1 cellular context compared by ENCODE assay signal in the genomic region with DNA sequence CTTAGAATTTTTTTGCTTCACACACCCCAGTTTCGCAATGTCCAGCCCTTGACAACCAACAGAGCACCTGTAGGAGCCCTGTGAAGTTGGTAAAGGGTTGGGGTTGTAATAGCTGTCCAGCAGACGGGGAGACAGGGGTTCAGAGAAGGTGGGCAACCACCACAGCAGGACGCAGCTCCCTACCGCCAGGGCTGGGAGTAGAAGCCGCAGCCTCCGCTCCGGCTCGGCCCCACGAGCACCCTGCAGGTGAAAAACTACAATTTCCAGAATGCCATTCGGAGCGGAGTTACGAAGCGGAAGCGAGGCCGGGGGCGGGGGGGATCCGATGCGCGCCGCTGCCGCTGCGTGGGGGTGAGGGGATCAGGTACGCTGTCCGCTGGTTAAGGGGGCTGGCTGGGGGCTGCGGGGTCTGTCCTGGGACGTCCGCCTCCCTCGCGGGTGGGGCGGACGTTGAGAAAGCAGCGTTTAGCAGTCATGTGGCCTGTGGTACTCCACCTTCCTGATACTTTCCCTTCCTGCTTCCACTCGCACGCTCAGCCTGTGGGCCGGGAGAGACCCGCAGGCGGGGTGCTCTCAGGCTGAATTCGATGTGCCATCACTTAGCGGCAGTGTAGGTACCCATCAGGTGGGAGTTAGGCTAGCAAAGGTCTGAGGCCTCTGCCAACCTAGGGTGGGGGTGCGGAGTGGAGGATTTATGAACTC.
TF ChIP-seq lines count a peak whose summit lies in the region.

A gene with protein sequence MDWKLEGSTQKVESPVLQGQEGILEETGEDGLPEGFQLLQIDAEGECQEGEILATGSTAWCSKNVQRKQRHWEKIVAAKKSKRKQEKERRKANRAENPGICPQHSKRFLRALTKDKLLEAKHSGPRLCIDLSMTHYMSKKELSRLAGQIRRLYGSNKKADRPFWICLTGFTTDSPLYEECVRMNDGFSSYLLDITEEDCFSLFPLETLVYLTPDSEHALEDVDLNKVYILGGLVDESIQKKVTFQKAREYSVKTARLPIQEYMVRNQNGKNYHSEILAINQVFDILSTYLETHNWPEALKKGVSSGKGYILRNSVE (plus strand): TSS at position 317 of the 702 bp plus-strand sequence. CDS start 8,127 bp downstream, outside the sequence.

TF ChIP-seq in HEK293, 187 proteins besides CTCF, POLR2A, EP300 and RAD21 (continued from another document and continues in another):
- peak; percentile 91 for TF ChIP-seq PRDM10 (tag by site-specific recombination; IDR thresholded peaks at IDR 0.05)
- no peak for TF ChIP-seq HOXD13 (CRISPR knock-in tag; IDR thresholded peaks at IDR 0.05; ENCODE audit: borderline replicate concordance)
- no peak for TF ChIP-seq ZNF837 (tag by site-specific recombination; IDR thresholded peaks at IDR 0.05)
- TF ChIP-seq ZNF391 (tag by site-specific recombination; IDR thresholded peaks at IDR 0.05; ENCODE audit: borderline replicate concordance, low read depth): no peak
- TF ChIP-seq ZBTB48 (tag by site-specific recombination; IDR thresholded peaks at IDR 0.05): no peak
- no peak for TF ChIP-seq ZBTB10 (tag by site-specific recombination; IDR thresholded peaks at IDR 0.05)
- no peak for TF ChIP-seq ZSCAN16 (tag by site-specific recombination; IDR thresholded peaks at IDR 0.05)
- no peak for TF ChIP-seq ZNF768 (tag by site-specific recombination; IDR thresholded peaks at IDR 0.05)
- TF ChIP-seq, protein P1, sequence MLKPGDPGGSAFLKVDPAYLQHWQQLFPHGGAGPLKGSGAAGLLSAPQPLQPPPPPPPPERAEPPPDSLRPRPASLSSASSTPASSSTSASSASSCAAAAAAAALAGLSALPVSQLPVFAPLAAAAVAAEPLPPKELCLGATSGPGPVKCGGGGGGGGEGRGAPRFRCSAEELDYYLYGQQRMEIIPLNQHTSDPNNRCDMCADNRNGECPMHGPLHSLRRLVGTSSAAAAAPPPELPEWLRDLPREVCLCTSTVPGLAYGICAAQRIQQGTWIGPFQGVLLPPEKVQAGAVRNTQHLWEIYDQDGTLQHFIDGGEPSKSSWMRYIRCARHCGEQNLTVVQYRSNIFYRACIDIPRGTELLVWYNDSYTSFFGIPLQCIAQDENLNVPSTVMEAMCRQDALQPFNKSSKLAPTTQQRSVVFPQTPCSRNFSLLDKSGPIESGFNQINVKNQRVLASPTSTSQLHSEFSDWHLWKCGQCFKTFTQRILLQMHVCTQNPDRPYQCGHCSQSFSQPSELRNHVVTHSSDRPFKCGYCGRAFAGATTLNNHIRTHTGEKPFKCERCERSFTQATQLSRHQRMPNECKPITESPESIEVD (tag by site-specific recombination; IDR thresholded peaks at IDR 0.05): no peak
- no peak for TF ChIP-seq ZNF488 (tag by site-specific recombination; IDR thresholded peaks at IDR 0.05)
- peak; percentile 81 for TF ChIP-seq SCRT2 (tag by site-specific recombination; IDR thresholded peaks at IDR 0.05)
- TF ChIP-seq GLIS1 (tag by site-specific recombination; IDR thresholded peaks at IDR 0.05): 0 out of 2 replicates have a peak, but pooled peaks have one; percentile 27
- TF ChIP-seq ZNF354C (tag by site-specific recombination; IDR thresholded peaks at IDR 0.05; ENCODE audit: borderline replicate concordance, low read depth): no peak
- TF ChIP-seq KLF8 (tag by site-specific recombination; IDR thresholded peaks at IDR 0.05): no peak
- TF ChIP-seq, protein P2, sequence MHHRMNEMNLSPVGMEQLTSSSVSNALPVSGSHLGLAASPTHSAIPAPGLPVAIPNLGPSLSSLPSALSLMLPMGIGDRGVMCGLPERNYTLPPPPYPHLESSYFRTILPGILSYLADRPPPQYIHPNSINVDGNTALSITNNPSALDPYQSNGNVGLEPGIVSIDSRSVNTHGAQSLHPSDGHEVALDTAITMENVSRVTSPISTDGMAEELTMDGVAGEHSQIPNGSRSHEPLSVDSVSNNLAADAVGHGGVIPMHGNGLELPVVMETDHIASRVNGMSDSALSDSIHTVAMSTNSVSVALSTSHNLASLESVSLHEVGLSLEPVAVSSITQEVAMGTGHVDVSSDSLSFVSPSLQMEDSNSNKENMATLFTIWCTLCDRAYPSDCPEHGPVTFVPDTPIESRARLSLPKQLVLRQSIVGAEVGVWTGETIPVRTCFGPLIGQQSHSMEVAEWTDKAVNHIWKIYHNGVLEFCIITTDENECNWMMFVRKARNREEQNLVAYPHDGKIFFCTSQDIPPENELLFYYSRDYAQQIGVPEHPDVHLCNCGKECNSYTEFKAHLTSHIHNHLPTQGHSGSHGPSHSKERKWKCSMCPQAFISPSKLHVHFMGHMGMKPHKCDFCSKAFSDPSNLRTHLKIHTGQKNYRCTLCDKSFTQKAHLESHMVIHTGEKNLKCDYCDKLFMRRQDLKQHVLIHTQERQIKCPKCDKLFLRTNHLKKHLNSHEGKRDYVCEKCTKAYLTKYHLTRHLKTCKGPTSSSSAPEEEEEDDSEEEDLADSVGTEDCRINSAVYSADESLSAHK (tag by site-specific recombination; IDR thresholded peaks at IDR 0.05): no peak
- TF ChIP-seq ZNF76 (tag by site-specific recombination; IDR thresholded peaks at IDR 0.05; ENCODE audit: borderline replicate concordance, low read depth): peak; percentile 76
- TF ChIP-seq, protein P3, sequence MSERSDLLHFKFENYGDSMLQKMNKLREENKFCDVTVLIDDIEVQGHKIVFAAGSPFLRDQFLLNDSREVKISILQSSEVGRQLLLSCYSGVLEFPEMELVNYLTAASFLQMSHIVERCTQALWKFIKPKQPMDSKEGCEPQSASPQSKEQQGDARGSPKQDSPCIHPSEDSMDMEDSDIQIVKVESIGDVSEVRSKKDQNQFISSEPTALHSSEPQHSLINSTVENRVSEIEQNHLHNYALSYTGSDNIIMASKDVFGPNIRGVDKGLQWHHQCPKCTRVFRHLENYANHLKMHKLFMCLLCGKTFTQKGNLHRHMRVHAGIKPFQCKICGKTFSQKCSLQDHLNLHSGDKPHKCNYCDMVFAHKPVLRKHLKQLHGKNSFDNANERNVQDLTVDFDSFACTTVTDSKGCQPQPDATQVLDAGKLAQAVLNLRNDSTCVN (tag by site-specific recombination; optimal IDR thresholded peaks at IDR 0.05): peak; percentile 60
- TF ChIP-seq ZNF791 (tag by site-specific recombination; IDR thresholded peaks at IDR 0.05): no peak
- TF ChIP-seq ZNF157 (tag by site-specific recombination; IDR thresholded peaks at IDR 0.05): no peak
- TF ChIP-seq ZNF302 (tag by site-specific recombination; IDR thresholded peaks at IDR 0.05; ENCODE audit: low read depth): no peak
- no peak for TF ChIP-seq ZNF266 (tag by site-specific recombination; IDR thresholded peaks at IDR 0.05; ENCODE audit: low read depth)
- no peak for TF ChIP-seq ZNF366 (tag by site-specific recombination; conservative IDR thresholded peaks at IDR 0.05)
- TF ChIP-seq ZNF350 (tag by site-specific recombination; IDR thresholded peaks at IDR 0.05): no peak
- no peak for TF ChIP-seq ZNF16 (tag by site-specific recombination; IDR thresholded peaks at IDR 0.05; ENCODE audit: low read depth)
- TF ChIP-seq REST (tag by site-specific recombination; IDR thresholded peaks at IDR 0.05): no peak
- TF ChIP-seq KLF9 (tag by site-specific recombination; IDR thresholded peaks at IDR 0.05; ENCODE audit: low read depth): 0 out of 2 replicates have a peak, but pooled peaks have one; percentile 16
- TF ChIP-seq SP3 (tag by site-specific recombination; IDR thresholded peaks at IDR 0.05): peak; percentile 29; the same call in 1 of the 2 replicates
- no peak for TF ChIP-seq ZNF114 (tag by site-specific recombination; IDR thresholded peaks at IDR 0.05)
- TF ChIP-seq ZBTB11 (tag by site-specific recombination; conservative IDR thresholded peaks at IDR 0.05; ENCODE audit: low read depth): peak; percentile 75
- no peak for TF ChIP-seq ZNF324 (tag by site-specific recombination; IDR thresholded peaks at IDR 0.05)
- TF ChIP-seq ZNF433 (tag by site-specific recombination; IDR thresholded peaks at IDR 0.05; ENCODE audit: low read depth): no peak
- no peak for TF ChIP-seq RBAK (tag by site-specific recombination; IDR thresholded peaks at IDR 0.05)
